ENCODE assay signal across 23 cellular contexts in genomic region chr16:27571433-27572306, GRCh38. TPM values are rescaled to one million over a fixed set of nuclear protein-coding genes. Genes with fewer than 3 reads are reported as not detected.
DNase-seq lines count a peak whose midpoint lies in the region; TF ChIP-seq lines count a peak whose summit lies in the region.
"Had no signal": no experiment of that assay in that cellular context is flagged by ENCODE, and none has a peak within 500 bp of the region (broad histone marks: within the 10 kb centered on the region; RNA-seq: fewer than 3 reads in every experiment).

No MANE protein-coding gene starts in this region.

- no peak overlapping the region for H2AK5ac ChIP-seq in mesendoderm (ENCODE audit: low read length)

- no peak overlapping the region for H3K27ac ChIP-seq in mesendoderm (ENCODE audit: low read depth, low read length)
- peak overlapping the region in 11 of 21 experiments; percentile 14 to 54 (median 29) for H3K27ac ChIP-seq in skin epidermis
- no peak overlapping the region for H3K27ac ChIP-seq in spleen
- H3K27ac ChIP-seq in brain microvascular endothelial cell: no peak overlapping the region

- no peak overlapping the region for H2BK120ac ChIP-seq in mesendoderm (ENCODE audit: low read depth, low read length)

- no peak overlapping the region for H3K4ac ChIP-seq in mesendoderm (ENCODE audit: low read depth, low read length)

- H4K8ac ChIP-seq in mesendoderm (ENCODE audit: low read depth, low read length): no peak overlapping the region

- no peak overlapping the region for H4K5ac ChIP-seq in mesendoderm (ENCODE audit: low read length)

- H3K4me1 ChIP-seq in NT2/D1 (ENCODE audit: insufficient read depth, insufficient read length) (peaks cover 5% of the 10 kb centered on the region), mesendoderm (ENCODE audit: control insufficient read depth, low read depth, low read length) (no peaks in the 10 kb centered on the region), spleen (peaks cover 0 to 2% (median 0%) of the 10 kb centered on the region in 6 donors)

- H3K4me2 ChIP-seq in mesendoderm (ENCODE audit: low read length): no peak overlapping the region

- H3K56ac ChIP-seq in mesendoderm (ENCODE audit: low read length): no peak overlapping the region

- DNase-seq in NT2/D1 (ENCODE audit: low read depth, low spot score) (no peak), amniotic epithelial cell (ENCODE audit: low read depth) (peak; percentile 3), mesendoderm (peak; percentile 39), GF-D8 (lab: John Stamatoyannopoulos, UW) (no peak), hypothalamus (lab: John Stamatoyannopoulos, UW) (no peak), spleen (no peak), brain microvascular endothelial cell (no peak)
- DNase-seq: activated CD4-positive, alpha-beta memory T cell treated with anti-CD3 and anti-CD28 coated beads, Interleukin-2, amount 10 ng/mL, durations not matched to agents 7 days and 5 days; activated gamma-delta T cell treated with Interleukin-2 at 50 U/mL for 16 hours; CD8-positive, alpha-beta memory T cell; cortex of kidney; DMS153; GOT3; KBM-7; kidney; MM.1S; NCI-H1417 treated with DMSO at 0.1 percent for 48 hours; NCI-H774; occipital lobe; OCI-M1; stimulated activated naive CD8-positive, alpha-beta T cell treated with anti-CD3 and anti-CD28 coated beads, Interleukin-15, Interleukin-2, amounts not matched to agents 100 U/mL and 50 U/mL, for 24 hours had no signal

- WGBS in mesendoderm (ENCODE audit: extremely low coverage, insufficient coverage, low lambda C conversion rate): no CpG with 5 or more reads among the region's 8 CpGs
- WGBS in spleen, 5 donors: 90 to 97% (median 94%) methylated on average over 7 to 8 of the region's 8 CpGs

- H3K18ac ChIP-seq in mesendoderm (ENCODE audit: low read length): no peak overlapping the region

- H3K23ac ChIP-seq in mesendoderm (ENCODE audit: low read length): no peak overlapping the region

- H3K9ac ChIP-seq in NT2/D1 (ENCODE audit: insufficient read length, low read depth): peak overlapping the region; percentile 47
- H3K9ac ChIP-seq in mesendoderm (ENCODE audit: low read length): no peak overlapping the region

- TF ChIP-seq CTCF in spleen (IDR thresholded peaks at IDR 0.05 in 8 of 11, conservative IDR thresholded peaks at IDR 0.05 in 3 of 11) (no peak), brain microvascular endothelial cell (IDR thresholded peaks at IDR 0.05; ENCODE audit: low read depth, low read length, missing control alignments) (no peak)

- H2BK5ac ChIP-seq in mesendoderm (ENCODE audit: low read length): no peak overlapping the region

- H3K27me3 ChIP-seq in NT2/D1 (ENCODE audit: insufficient read depth, insufficient read length) (no peaks in the 10 kb centered on the region), mesendoderm (ENCODE audit: insufficient read depth, low read length, poor library complexity) (no peaks in the 10 kb centered on the region), spleen (replicated peaks in 1 of 7) (no peaks in the 10 kb centered on the region), brain microvascular endothelial cell (replicated peaks) (no peaks in the 10 kb centered on the region)

- H3K79me1 ChIP-seq in mesendoderm (ENCODE audit: low read length): no peaks in the 10 kb centered on the region

- in situ Hi-C loops in brain microvascular endothelial cell (cut with HindIII; ENCODE audit: low pct_ligation_motif_present, low sequenced_read_pairs): no loop called here

- peaks cover 5% of the 10 kb centered on the region for H3K36me3 ChIP-seq in NT2/D1 (ENCODE audit: insufficient read depth, insufficient read length, low read length)
- H3K36me3 ChIP-seq in mesendoderm (ENCODE audit: control insufficient read depth, insufficient read depth, low read length): no peaks in the 10 kb centered on the region
- peaks cover 0 to 23% (median 3%) of the 10 kb centered on the region in 6 donors for H3K36me3 ChIP-seq in spleen
- H3K36me3 ChIP-seq in brain microvascular endothelial cell (replicated peaks): no peaks in the 10 kb centered on the region

- TF ChIP-seq POLR2A in spleen (IDR thresholded peaks at IDR 0.05): no peak

- H3K9me3 ChIP-seq in NT2/D1 (ENCODE audit: insufficient read depth, low read length): no peaks in the 10 kb centered on the region
- H3K9me3 ChIP-seq in spleen: no peaks in the 10 kb centered on the region

- H3K4me3 ChIP-seq in NT2/D1 (ENCODE audit: insufficient read length, low read depth): no peak overlapping the region
- H3K4me3 ChIP-seq in mesendoderm (ENCODE audit: low read length): no peak overlapping the region
- no peak overlapping the region for H3K4me3 ChIP-seq in skin epidermis
- H3K4me3 ChIP-seq in spleen: no peak overlapping the region
- H3K4me3 ChIP-seq in brain microvascular endothelial cell (ENCODE audit: low read depth, low read length): no peak overlapping the region
- H3K4me3 ChIP-seq: lung had no signal

- intact Hi-C loops in spleen (cut with DNase I; ENCODE audit: low total_unique reads): no loop called here

- no peaks in the 10 kb centered on the region for H3K79me2 ChIP-seq in mesendoderm (ENCODE audit: control insufficient read depth, insufficient read depth, low read length)

- no peak overlapping the region for H2BK15ac ChIP-seq in mesendoderm (replicated peaks; ENCODE audit: low read depth)

RNA-seq across cellular contexts. Expression of gene KATNIP, which starts 21.7 kb away (rescaled TPM):
- 6.7 TPM for polyA plus RNA-seq in mesendoderm (2013, experiment 1 of 2)
- 6.0 TPM for polyA plus RNA-seq in mesendoderm (2013, experiment 2 of 2)
- 10 to 100 TPM; 24.8 to 40.7 (median 32.7) TPM for total RNA-seq in spleen
- 1 to 10 TPM; 3.8 to 6.5 (median 3.9) TPM for polyA plus RNA-seq in spleen

RNA-seq across cellular contexts. Expression of gene GTF3C1, which starts 22.0 kb away (rescaled TPM):
- 50.5 TPM for polyA plus RNA-seq in mesendoderm (2013, experiment 1 of 2)
- 52.2 TPM for polyA plus RNA-seq in mesendoderm (2013, experiment 2 of 2)
- 10 to 100 TPM; 46.6 to 68.6 (median 59.6) TPM for total RNA-seq in spleen
- 10 to 100 TPM; 28.8 to 49.9 (median 48.9) TPM for polyA plus RNA-seq in spleen

Comparison
In these comparisons a context has a peak if more than half of its experiments do, and no peak if none do; other contexts are left out.
1. DNase-seq: peak in amniotic epithelial cell (single experiment) and mesendoderm (single experiment); none in NT2/D1 (single experiment), GF-D8 (single experiment), hypothalamus (0 of 51), spleen (single experiment) and brain microvascular endothelial cell (single experiment).
2. H3K27ac ChIP-seq: peak in skin epidermis (11 of 21); none in mesendoderm (single experiment), spleen (0 of 8) and brain microvascular endothelial cell (single experiment).